ENCODE assay signal across 16 cellular contexts in genomic region chr20:14523090-14523489, GRCh38.
"Had no signal": no experiment of that assay in that cellular context is flagged by ENCODE, and none has a peak within 500 bp of the region (broad histone marks: within the 10 kb centered on the region; RNA-seq: fewer than 3 reads in every experiment).

No MANE protein-coding gene starts in this region.

- DNase-seq: activated CD4-positive, alpha-beta T cell treated with anti-CD3 and anti-CD28 coated beads, Interleukin-2, amount 50 U/mL, for 1 hour; activated naive CD4-positive, alpha-beta T cell treated with Interleukin-2 at 50 U/mL for 16 hours; activated naive CD8-positive, alpha-beta T cell treated with anti-CD3 and anti-CD28 coated beads, Interleukin-2, amount 50 U/mL, for 24 hours; gastrocnemius medialis; heart left ventricle; naive B cell; stimulated activated CD4-positive, alpha-beta T cell treated with anti-CD3 and anti-CD28 coated beads, Interleukin-1b, Interleukin-23, amount 100 ng/mL, for 48 hours; stomach had no signal

- H3K9me3 ChIP-seq: gastrocnemius medialis, stomach, thoracic aorta had no signal

- H3K4me2 ChIP-seq: neural progenitor cell had no signal

- H3K4me3 ChIP-seq: gastrocnemius medialis, heart left ventricle, neural progenitor cell, stomach, thoracic aorta had no signal

- H3K4me1 ChIP-seq: gastrocnemius medialis, heart left ventricle, neural progenitor cell, stomach had no signal

- H2AFZ ChIP-seq: neural progenitor cell had no signal

- ATAC-seq: activated CD4-positive, CD25-positive, alpha-beta regulatory T cell treated with anti-CD3 and anti-CD28 coated beads, Interleukin-2, amount 50 U/mL, for 24 hours; activated naive CD8-positive, alpha-beta T cell treated with anti-CD3 and anti-CD28 coated beads, Interleukin-2, amount 50 U/mL, for 24 hours; gastrocnemius medialis; heart left ventricle; left lobe of liver; sciatic nerve had no signal

- H3K9ac ChIP-seq: neural progenitor cell had no signal

- H3K27me3 ChIP-seq: gastrocnemius medialis, heart left ventricle, neural progenitor cell, stomach had no signal

- H3K36me3 ChIP-seq: gastrocnemius medialis, heart left ventricle, neural progenitor cell, stomach, thoracic aorta had no signal

- FAIRE-seq: colon, endometrium, islet of Langerhans had no signal

- H3K27ac ChIP-seq: gastrocnemius medialis, heart left ventricle, neural progenitor cell, stomach, thoracic aorta had no signal
